In the genomic region with DNA sequence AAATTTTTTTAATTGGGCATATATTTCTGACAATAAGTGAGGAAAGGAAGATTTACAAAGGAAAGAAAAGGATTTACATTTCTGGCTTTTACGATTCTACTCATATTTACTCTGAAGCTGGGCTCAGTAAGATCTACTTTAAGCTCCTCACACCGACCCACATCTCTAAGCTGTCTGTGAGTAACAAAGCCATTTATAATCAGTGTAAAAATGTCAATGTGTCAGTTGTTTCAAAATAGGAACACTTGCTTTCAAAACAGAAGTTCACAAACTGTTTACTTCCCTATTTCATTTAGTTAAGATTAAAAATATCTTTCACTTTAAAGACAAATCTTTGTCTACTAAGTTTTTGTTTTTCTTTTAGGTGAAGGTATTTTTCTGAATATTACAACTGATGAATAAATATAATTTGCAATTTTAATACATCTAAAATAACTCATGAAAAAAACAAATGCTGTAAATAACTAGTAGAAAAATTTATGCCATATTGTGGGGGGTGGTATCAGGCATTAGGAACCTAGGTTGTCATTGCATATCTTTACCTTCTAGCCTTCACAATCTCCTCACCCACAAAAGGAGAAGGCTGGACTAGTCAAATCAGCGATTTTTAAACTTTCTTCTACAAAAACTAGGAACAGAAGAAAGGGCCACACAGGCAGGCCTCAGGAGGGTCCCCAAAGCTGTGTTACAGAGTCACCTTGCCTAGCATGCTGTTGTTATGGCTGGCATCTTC, we compare ENCODE assay signal across 15 cellular contexts.
DNase-seq lines count a peak whose midpoint lies in the region; ATAC-seq lines count a peak whose summit lies in the region.
"Had no signal": no experiment of that assay in that cellular context is flagged by ENCODE, and none has a peak within 500 bp of the region (broad histone marks: within the 10 kb centered on the region; RNA-seq: fewer than 3 reads in every experiment).

No MANE protein-coding gene starts in this region.

- H3K4me3 ChIP-seq in GM08714 (ENCODE audit: low read length) (peak overlapping the region; percentile 17; the same call in 1 of the 2 replicates), SJCRH30 (no peak overlapping the region)
- H3K4me3 ChIP-seq: dorsolateral prefrontal cortex, hepatocyte had no signal

- H3K4me1 Mint-ChIP-seq in effector memory CD8-positive, alpha-beta T cell (ENCODE audit: low read depth in 2 of 2): peaks cover 25 to 62% of the 10 kb centered on the region in 2 donors

- peaks cover 3% of the 10 kb centered on the region for H3K36me3 Mint-ChIP-seq in effector memory CD8-positive, alpha-beta T cell (ENCODE audit: insufficient read depth)

- H3K27ac Mint-ChIP-seq in effector memory CD8-positive, alpha-beta T cell: no peak overlapping the region
- H3K27ac Mint-ChIP-seq: activated naive CD4-positive, alpha-beta T cell treated with anti-CD3 and anti-CD28 coated beads, Interleukin-2, amount 10 ng/mL, durations not matched to agents 7 days and 5 days had no signal

- ATAC-seq in GM21619 (IDR thresholded peaks at IDR 0.05; ENCODE audit: unreplicated experiment) (peak; percentile 36), GM19023 (IDR thresholded peaks at IDR 0.05; ENCODE audit: unreplicated experiment) (no peak)
- no peak for ATAC-seq in effector memory CD8-positive, alpha-beta T cell (replicated peaks)
- ATAC-seq: sciatic nerve had no signal

- H3K9me3 ChIP-seq in SJCRH30 (replicated peaks): no peaks in the 10 kb centered on the region

- H3K27me3 ChIP-seq in SJCRH30: no peaks in the 10 kb centered on the region
- H3K27me3 ChIP-seq: dorsolateral prefrontal cortex, hepatocyte had no signal

- H3K36me3 ChIP-seq in SJCRH30: no peaks in the 10 kb centered on the region; the same call in 1 of the 2 replicates

- no peak overlapping the region for H3K4me3 Mint-ChIP-seq in effector memory CD8-positive, alpha-beta T cell
- H3K4me3 Mint-ChIP-seq: activated naive CD4-positive, alpha-beta T cell treated with anti-CD3 and anti-CD28 coated beads, Interleukin-2, amount 10 ng/mL, durations not matched to agents 7 days and 5 days had no signal

- H3K4me1 ChIP-seq in SJCRH30: peaks cover 17% of the 10 kb centered on the region

- H3K27me3 Mint-ChIP-seq in effector memory CD8-positive, alpha-beta T cell: no peaks in the 10 kb centered on the region
- H3K27me3 Mint-ChIP-seq: activated naive CD4-positive, alpha-beta T cell treated with anti-CD3 and anti-CD28 coated beads, Interleukin-2, amount 10 ng/mL, durations not matched to agents 7 days and 5 days; CD4-positive, alpha-beta memory T cell had no signal

- H3K9me3 Mint-ChIP-seq in effector memory CD8-positive, alpha-beta T cell: no peaks in the 10 kb centered on the region
- H3K9me3 Mint-ChIP-seq: activated naive CD4-positive, alpha-beta T cell treated with anti-CD3 and anti-CD28 coated beads, Interleukin-2, amount 10 ng/mL, durations not matched to agents 7 days and 5 days; CD4-positive, alpha-beta memory T cell had no signal

- DNase-seq in NOMO-1 treated with DMSO at 0.1 percent for 48 hours (lab: John Stamatoyannopoulos, UW; ENCODE audit: unreplicated experiment) (peak; percentile 90), left kidney (ENCODE audit: low read depth, low spot score) (peak; percentile 6), NCI-H128 (lab: John Stamatoyannopoulos, UW; ENCODE audit: unreplicated experiment) (no peak), SJCRH30 (no peak)
- no peak for DNase-seq in effector memory CD8-positive, alpha-beta T cell
- DNase-seq: activated CD4-positive, alpha-beta T cell treated with anti-CD3 and anti-CD28 coated beads for 4 hours; activated naive CD4-positive, alpha-beta T cell treated with anti-CD3 and anti-CD28 coated beads, Interleukin-2, amount 10 ng/mL, durations not matched to agents 7 days and 5 days; CD4-positive, alpha-beta memory T cell; dorsolateral prefrontal cortex; NCI-H187 had no signal

- H3K27ac ChIP-seq in SJCRH30: no peak overlapping the region
- H3K27ac ChIP-seq: dorsolateral prefrontal cortex, hepatocyte had no signal

Comparison
In these comparisons a context has a peak if more than half of its experiments do, and no peak if none do; other contexts are left out.
1. DNase-seq: peak in NOMO-1 treated with DMSO at 0.1 percent for 48 hours (single experiment) and left kidney (single experiment); none in NCI-H128 (single experiment), effector memory CD8-positive, alpha-beta T cell (0 of 3) and SJCRH30 (0 of 2).